In the genomic region with DNA sequence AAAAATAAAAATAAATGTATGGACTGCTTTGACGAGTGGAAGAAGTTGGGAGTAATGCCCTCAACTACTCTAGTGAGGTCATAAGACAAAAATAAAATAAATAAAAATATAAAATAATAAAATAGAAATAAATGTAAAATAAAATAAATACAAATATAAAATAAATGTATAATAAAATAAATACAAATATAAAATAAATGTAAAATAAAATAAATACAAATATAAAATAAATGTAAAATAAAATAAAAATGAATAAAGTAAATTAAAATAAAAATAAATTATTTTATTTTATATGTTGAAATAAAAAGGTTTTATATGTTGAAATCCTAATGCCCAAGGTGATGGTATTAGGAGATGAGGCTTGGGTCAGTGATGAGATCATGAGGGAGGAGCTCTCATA, we compare ENCODE assay signal across 1 cellular context.
TF ChIP-seq lines count a peak whose summit lies in the region.

No MANE protein-coding gene starts in this region.

TF ChIP-seq in H1, 55 proteins besides CTCF, POLR2A, EP300 and RAD21:
- TF ChIP-seq, protein P1, sequence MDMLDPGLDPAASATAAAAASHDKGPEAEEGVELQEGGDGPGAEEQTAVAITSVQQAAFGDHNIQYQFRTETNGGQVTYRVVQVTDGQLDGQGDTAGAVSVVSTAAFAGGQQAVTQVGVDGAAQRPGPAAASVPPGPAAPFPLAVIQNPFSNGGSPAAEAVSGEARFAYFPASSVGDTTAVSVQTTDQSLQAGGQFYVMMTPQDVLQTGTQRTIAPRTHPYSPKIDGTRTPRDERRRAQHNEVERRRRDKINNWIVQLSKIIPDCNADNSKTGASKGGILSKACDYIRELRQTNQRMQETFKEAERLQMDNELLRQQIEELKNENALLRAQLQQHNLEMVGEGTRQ (IDR thresholded peaks at IDR 0.05; ENCODE audit: low read length) = no peak
- TF ChIP-seq HDAC6 (IDR thresholded peaks at IDR 0.05; ENCODE audit: low read depth, low read length) = no peak
